Comparison of ENCODE assay signal across 8 cellular contexts in the genomic region with DNA sequence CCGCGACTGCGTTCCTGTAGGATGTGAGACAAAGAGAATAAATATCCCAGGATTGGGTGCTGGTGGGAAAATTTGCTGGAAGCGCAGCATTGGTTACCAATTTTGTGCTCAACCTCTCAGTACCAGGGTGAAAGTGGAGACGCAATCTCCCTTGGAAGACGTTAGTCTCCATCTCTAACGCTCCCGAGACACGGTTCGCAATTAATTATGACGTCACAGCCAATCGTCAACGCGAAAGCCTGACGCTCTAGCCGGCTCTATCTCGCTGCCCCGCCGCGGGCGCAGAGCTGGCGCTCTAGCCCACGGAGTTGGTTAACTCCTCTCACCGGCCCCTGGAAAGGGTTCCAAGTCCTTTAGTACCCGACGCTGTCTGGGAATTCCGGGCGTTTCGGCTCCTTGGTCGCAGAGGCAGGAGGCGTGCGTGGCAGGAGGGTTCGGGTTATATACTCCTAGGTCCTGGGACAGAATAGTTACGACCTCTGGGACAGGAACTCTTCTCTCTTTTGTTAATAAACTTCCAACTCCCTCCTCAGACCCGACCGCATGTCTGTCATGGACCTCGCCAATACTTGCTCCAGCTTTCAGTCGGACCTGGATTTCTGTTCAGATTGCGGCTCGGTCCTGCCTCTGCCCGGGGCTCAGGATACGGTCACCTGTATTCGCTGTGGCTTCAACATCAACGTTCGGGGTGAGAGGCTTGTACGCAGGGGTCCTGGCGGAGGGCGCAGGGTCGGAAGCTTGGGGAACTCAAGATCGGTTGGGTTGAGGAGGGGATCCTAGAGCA. TPM values are rescaled to one million over a fixed set of nuclear protein-coding genes. Genes with fewer than 3 reads are reported as not detected.
DNase-seq lines count a peak whose midpoint lies in the region; ATAC-seq and TF ChIP-seq lines count a peak whose summit lies in the region.

A gene with protein sequence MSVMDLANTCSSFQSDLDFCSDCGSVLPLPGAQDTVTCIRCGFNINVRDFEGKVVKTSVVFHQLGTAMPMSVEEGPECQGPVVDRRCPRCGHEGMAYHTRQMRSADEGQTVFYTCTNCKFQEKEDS (plus strand): TSS at position 284 of the 784 bp plus-strand sequence. CDS start 260 bp downstream, at position 544.

- H3K27ac ChIP-seq in ovary, result peak within 1 kb of the TSS; percentile 26 to 88
- H3K27ac ChIP-seq in thyroid gland, result peak within 1 kb of the TSS; percentile 78 to 90 (median 83)

- TF ChIP-seq POLR2A in ovary (IDR thresholded peaks at IDR 0.05) (peak; percentile 86), thyroid gland (IDR thresholded peaks at IDR 0.05) (peak in 1 of 2 donors; percentile 84)

- DNase-seq in GM10248 (ENCODE audit: extremely low spot score) (peak; percentile 92), NCI-H1417 (lab: John Stamatoyannopoulos, UW) (peak; percentile 94 to 98 (median 97)), SW 1271 (lab: John Stamatoyannopoulos, UW) (peak; percentile 93 to 96), head of caudate nucleus (peak; percentile 85 to 98 (median 94)), ovary (peak; percentile 91 to 94 (median 92)), thyroid gland (peak; percentile 92)
- peak; percentile 69 for DNase-seq in activated naive CD8-positive, alpha-beta T cell treated with anti-CD3 and anti-CD28 coated beads, Interleukin-2, amount 50 U/mL, for 16 hours (ENCODE audit: low read depth, low spot score)

- H3K36me3 ChIP-seq in ovary (no peaks in the 10 kb centered on the region), thyroid gland (peaks cover 0 to 9% of the 10 kb centered on the region in 2 donors)

- H3K4me1 ChIP-seq in ovary (ENCODE audit: insufficient read depth), result peaks cover 5% of the 10 kb centered on the region
- peaks cover 18 to 20% of the 10 kb centered on the region in 2 donors for H3K4me1 ChIP-seq in thyroid gland

- 0% methylated on average over 47 to 50 of the region's 50 CpGs for WGBS in ovary, 3 donors
- 1% methylated on average over 35 to 36 of the region's 50 CpGs for WGBS in thyroid gland, 2 donors

- POLR2A ChIA-PET in GM10248 (lab: Yijun Ruan, JAX), result interaction anchor here (0.8 kb wide), 1 partner anchor 9 kb away, joined by 3 read pairs; no protein-coding TSS in a partner anchor

- intact Hi-C loops in head of caudate nucleus (cut with DNase I) (no loop called here), ovary (cut with DNase I) (no loop called here), thyroid gland (cut with DNase I) (no loop called here)

- H3K27me3 ChIP-seq in ovary (no peaks in the 10 kb centered on the region), thyroid gland (no peaks in the 10 kb centered on the region)

- TF ChIP-seq CTCF in GM10248 (IDR thresholded peaks at IDR 0.05; ENCODE audit: control extremely low read depth, extremely low read depth, low read depth, missing control alignments) (no peak), ovary (IDR thresholded peaks at IDR 0.05) (peak in 1 of 3 donors; percentile 11), thyroid gland (IDR thresholded peaks at IDR 0.05) (peak in 1 of 6 experiments; percentile 32)

- CTCF ChIA-PET in GM10248 (lab: Yijun Ruan, JAX), result interaction anchor here (0.7 to 3.3 kb wide), 7 partner anchors 9 to 334 kb away, joined by 3 to 11 read pairs (median 3); no protein-coding TSS in a partner anchor

- peak; percentile 92 for ATAC-seq in HG02642 (IDR thresholded peaks at IDR 0.05; ENCODE audit: poor library complexity, unreplicated experiment)

- TF ChIP-seq EP300 in ovary (IDR thresholded peaks at IDR 0.05), result no peak

- H3K4me3 ChIP-seq in ovary (peak within 1 kb of the TSS; percentile 89), thyroid gland (replicated peaks in 1 of 3) (peak within 1 kb of the TSS; percentile 31 to 62 (median 50))

- H3K9me3 ChIP-seq in ovary, result no peaks in the 10 kb centered on the region
- H3K9me3 ChIP-seq in thyroid gland, result no peaks in the 10 kb centered on the region

RNA-seq across cellular contexts. Expression of the gene that starts here (rescaled TPM):
- total RNA-seq in ovary, result 10 to 100 TPM; 23.9 to 37.9 (median 28.3) TPM
- 10 to 100 TPM; 23.1 to 46.6 TPM for polyA plus RNA-seq in ovary
- 10 to 100 TPM in 2 of 4 donors, 1 to 10 TPM in 2; 9.3 to 26.5 (median 12.2) TPM for total RNA-seq in thyroid gland

Comparison
In these comparisons a context has a peak if more than half of its experiments do, and no peak if none do; other contexts are left out.
1. Peak in every context shown above with its lines: DNase-seq, ATAC-seq, H3K4me3 ChIP-seq and H3K27ac ChIP-seq.